ENCODE assay signal across 29 cellular contexts in genomic region chr1:157409927-157410326, GRCh38.
DNase-seq lines count a peak whose midpoint lies in the region; ATAC-seq, FAIRE-seq and TF ChIP-seq lines count a peak whose summit lies in the region.
"Had no signal": no experiment of that assay in that cellular context is flagged by ENCODE, and none has a peak within 500 bp of the region (broad histone marks: within the 10 kb centered on the region; RNA-seq: fewer than 3 reads in every experiment).

No MANE protein-coding gene starts in this region.

- no peak overlapping the region for H2BK5ac ChIP-seq in mesenchymal stem cell (ENCODE audit: low read depth, low read length, poor library complexity, severe bottlenecking)

- H3K4me2 ChIP-seq in K562 (ENCODE audit: insufficient read depth, low read length) (no peak overlapping the region), mesenchymal stem cell (ENCODE audit: low read length, poor library complexity, severe bottlenecking) (no peak overlapping the region)
- H3K4me2 ChIP-seq: BLaER1 had no signal

- no peaks in the 10 kb centered on the region for H3K36me3 Mint-ChIP-seq in MCF 10A (ENCODE audit: insufficient read depth, unreplicated experiment)
- H3K36me3 Mint-ChIP-seq: CD14-positive monocyte; CD4-positive, alpha-beta memory T cell; CD4-positive, CD25-positive, alpha-beta regulatory T cell; CD8-positive, alpha-beta memory T cell had no signal

- H3K4me3 ChIP-seq in K562 (no peak overlapping the region), colonic mucosa (no peak overlapping the region), esophagus muscularis mucosa (no peak overlapping the region), lung (no peak overlapping the region), mesenchymal stem cell (ENCODE audit: insufficient read depth in 1 of 2, low read depth in 1 of 2, low read length in 2 of 2) (no peak overlapping the region)
- H3K4me3 ChIP-seq: BLaER1, GM12878 had no signal

- no peak for FAIRE-seq in K562 (lab: Jason Lieb, UNC)
- FAIRE-seq: A204.1, GM12878, GM12892, GM19239 had no signal

- no peak overlapping the region for H2BK12ac ChIP-seq in mesenchymal stem cell (ENCODE audit: low read length in 2 of 2)

- no peak overlapping the region for H3K4me3 Mint-ChIP-seq in MCF 10A (ENCODE audit: unreplicated experiment)
- H3K4me3 Mint-ChIP-seq: CD14-positive monocyte; CD4-positive, alpha-beta memory T cell; CD4-positive, CD25-positive, alpha-beta regulatory T cell; CD8-positive, alpha-beta memory T cell had no signal

- H3K9me3 ChIP-seq in K562 (replicated peaks; ENCODE audit: control insufficient read depth, insufficient read depth, low read depth, low read length) (no peaks in the 10 kb centered on the region; the same call in 1 of the 2 replicates), colonic mucosa (no peaks in the 10 kb centered on the region), esophagus muscularis mucosa (no peaks in the 10 kb centered on the region), lung (ENCODE audit: control insufficient read depth in 2 of 2, insufficient read depth in 1 of 2, low read length in 1 of 2) (peaks cover 0 to 9% of the 10 kb centered on the region in 2 donors), mesenchymal stem cell (ENCODE audit: control insufficient read depth, low read length) (no peaks in the 10 kb centered on the region)
- H3K9me3 ChIP-seq: BE2C, BLaER1 had no signal

- ATAC-seq in K562, result no peak
- no peak for ATAC-seq in lung (ENCODE audit: insufficient read depth, low FRiP score)
- ATAC-seq: GM12878 had no signal

- in situ Hi-C loops in K562 (cut with MboI) (no loop called here), GM13977 (cut with MboI; ENCODE audit: low pct_unique_long_range_greater_than_20kb, low sequenced_read_pairs, unreplicated experiment) (no loop called here)

- no peak overlapping the region for H3K27ac Mint-ChIP-seq in MCF 10A (ENCODE audit: low read depth, unreplicated experiment)
- H3K27ac Mint-ChIP-seq: CD4-positive, alpha-beta memory T cell; CD4-positive, CD25-positive, alpha-beta regulatory T cell; CD8-positive, alpha-beta memory T cell had no signal

- intact Hi-C loops in K562 (cut with micrococcal nuclease) (no loop called here), colonic mucosa (cut with DNase I) (no loop called here), esophagus muscularis mucosa (cut with DNase I) (no loop called here), MCF 10A (cut with micrococcal nuclease) (no loop called here)

- H3K79me1 ChIP-seq in mesenchymal stem cell (replicated peaks; ENCODE audit: low read length, poor library complexity, severe bottlenecking), result no peaks in the 10 kb centered on the region

- H3K18ac ChIP-seq in mesenchymal stem cell (ENCODE audit: low read depth in 1 of 2, low read length in 2 of 2), result no peak overlapping the region

- no peak overlapping the region for H3K27ac ChIP-seq in K562 (ENCODE audit: extremely low read depth, low read depth, low read length)
- H3K27ac ChIP-seq in colonic mucosa, result no peak overlapping the region
- H3K27ac ChIP-seq in esophagus muscularis mucosa (replicated peaks in 1 of 4), result no peak overlapping the region
- H3K27ac ChIP-seq in lung (ENCODE audit: low read depth in 1 of 2, low read length in 1 of 2), result no peak overlapping the region
- H3K27ac ChIP-seq in mesenchymal stem cell (ENCODE audit: low read length, poor library complexity, severe bottlenecking), result no peak overlapping the region
- H3K27ac ChIP-seq: BLaER1 had no signal

- peaks cover 3 to 18% of the 10 kb centered on the region in 2 experiments; a peak in 4 of 5 replicates for H3K4me1 ChIP-seq in K562 (replicated peaks in 1 of 2; ENCODE audit: control insufficient read depth in 2 of 2, insufficient read depth in 2 of 2, low read length in 2 of 2)
- H3K4me1 ChIP-seq in colonic mucosa, result no peaks in the 10 kb centered on the region
- no peaks in the 10 kb centered on the region for H3K4me1 ChIP-seq in esophagus muscularis mucosa
- H3K4me1 ChIP-seq in lung (ENCODE audit: control insufficient read depth in 2 of 2, insufficient read depth in 2 of 2, low read length in 2 of 2), result no peaks in the 10 kb centered on the region
- H3K4me1 ChIP-seq in mesenchymal stem cell (ENCODE audit: control insufficient read depth, insufficient read depth, low read depth, low read length), result no peaks in the 10 kb centered on the region
- H3K4me1 ChIP-seq: BE2C had no signal

- TF ChIP-seq POLR2A in K562 (conservative IDR thresholded peaks at IDR 0.05), result no peak
- no peak for TF ChIP-seq POLR2A in esophagus muscularis mucosa (IDR thresholded peaks at IDR 0.05; ENCODE audit: low read depth)

- TF ChIP-seq EP300 in K562 (IDR thresholded peaks at IDR 0.05; ENCODE audit: low read length) (no peak), esophagus muscularis mucosa (IDR thresholded peaks at IDR 0.05) (no peak)

- H2AFZ ChIP-seq in K562 (ENCODE audit: low read depth, low read length) (0 out of 2 replicates have a peak overlapping the region, but pooled peaks have one; percentile 70), mesenchymal stem cell (ENCODE audit: low read depth, low read length) (no peak overlapping the region)

- no peaks in the 10 kb centered on the region for H3K79me2 ChIP-seq in K562 (ENCODE audit: control insufficient read depth, insufficient read depth, low read length)

- TF ChIP-seq RAD21 in K562 (CRISPR knock-in tag; conservative IDR thresholded peaks at IDR 0.05 in 1 of 2, IDR thresholded peaks at IDR 0.05 in 1 of 2), result no peak

- no peak overlapping the region for H3K23ac ChIP-seq in mesenchymal stem cell (ENCODE audit: low read length in 2 of 2)

- H3K9ac ChIP-seq in K562 (ENCODE audit: insufficient read depth in 1 of 2, low read depth in 2 of 2, low read length in 2 of 2) (no peak overlapping the region), colonic mucosa (ENCODE audit: low read depth in 2 of 2, low read length in 2 of 2) (no peak overlapping the region), mesenchymal stem cell (ENCODE audit: low read length) (no peak overlapping the region)
- H3K9ac ChIP-seq: BLaER1 had no signal

- no peak overlapping the region for H3K14ac ChIP-seq in mesenchymal stem cell (ENCODE audit: low read length in 2 of 2)

- H3K9me1 ChIP-seq in K562 (ENCODE audit: control insufficient read depth, insufficient read depth, low read length), result no peaks in the 10 kb centered on the region

- H4K91ac ChIP-seq in mesenchymal stem cell (ENCODE audit: low read length), result no peak overlapping the region

- DNase-seq in K562 (ENCODE audit: extremely low read depth in 1 of 4, low spot score in 3 of 4) (no peak), colonic mucosa (peak; percentile 13), esophagus muscularis mucosa (ENCODE audit: extremely low spot score) (peak; percentile 77), lung (ENCODE audit: low spot score) (peak; percentile 24), mesenchymal stem cell (no peak), MCF 10A (ENCODE audit: unreplicated experiment) (no peak), GM13977 (ENCODE audit: low spot score) (no peak), NCI-H510A (lab: John Stamatoyannopoulos, UW) (no peak)
- DNase-seq: 8988T; ACHN; BE2C; C1 segment of cervical spinal cord; CD4-positive, alpha-beta memory T cell; CD4-positive, CD25-positive, alpha-beta regulatory T cell; CD8-positive, alpha-beta memory T cell; COR-L47; DMS 273 treated with DMSO at 0.1 percent for 48 hours; DMS153; DMS53; DMS79; DND-41; EL; GDM1 had no signal

- no peak overlapping the region for H2BK120ac ChIP-seq in mesenchymal stem cell (ENCODE audit: low read depth, low read length)

- H2BK15ac ChIP-seq in mesenchymal stem cell (ENCODE audit: low read depth, poor library complexity, severe bottlenecking), result no peak overlapping the region

- no peaks in the 10 kb centered on the region for H4K20me1 ChIP-seq in K562 (replicated peaks; ENCODE audit: control insufficient read depth, insufficient read depth, low read length)
- H4K20me1 ChIP-seq: BLaER1 had no signal

- no peaks in the 10 kb centered on the region for H3K9me3 Mint-ChIP-seq in MCF 10A (ENCODE audit: unreplicated experiment)
- H3K9me3 Mint-ChIP-seq: CD4-positive, alpha-beta memory T cell; CD4-positive, CD25-positive, alpha-beta regulatory T cell; CD8-positive, alpha-beta memory T cell had no signal

- no peak for TF ChIP-seq CTCF in K562 (IDR thresholded peaks at IDR 0.05 in 2 of 3, conservative IDR thresholded peaks at IDR 0.05 in 1 of 3; ENCODE audit: insufficient read depth in 2 of 3, low read depth in 1 of 3, low read length in 3 of 3)
- no peak for TF ChIP-seq CTCF in colonic mucosa (IDR thresholded peaks at IDR 0.05)
- no peak for TF ChIP-seq CTCF in esophagus muscularis mucosa (IDR thresholded peaks at IDR 0.05)
- no peak for TF ChIP-seq CTCF in lung (IDR thresholded peaks at IDR 0.05; ENCODE audit: control extremely low read depth, extremely low read depth)
- TF ChIP-seq CTCF in MCF 10A (IDR thresholded peaks at IDR 0.05; ENCODE audit: unreplicated experiment), result no peak
- TF ChIP-seq CTCF in GM13977 (IDR thresholded peaks at IDR 0.05; ENCODE audit: extremely low read depth, insufficient read depth, missing control alignments), result no peak

- H3K4ac ChIP-seq in mesenchymal stem cell (ENCODE audit: low read depth in 1 of 2, low read length in 2 of 2), result no peak overlapping the region

- CTCF ChIA-PET in K562 (lab: Yijun Ruan, JAX; ENCODE audit: low intra/inter-chr PET ratio), result no interaction called here
- CTCF ChIA-PET in MCF 10A (lab: Yijun Ruan, JAX), result interaction anchor here (0.7 kb wide), 1 partner anchor 18 kb away, joined by 3 read pairs; no protein-coding TSS in a partner anchor

- no peaks in the 10 kb centered on the region for H3K36me3 ChIP-seq in K562 (ENCODE audit: control insufficient read depth, insufficient read depth, low read length)
- no peaks in the 10 kb centered on the region for H3K36me3 ChIP-seq in colonic mucosa
- H3K36me3 ChIP-seq in esophagus muscularis mucosa, result no peaks in the 10 kb centered on the region
- no peaks in the 10 kb centered on the region for H3K36me3 ChIP-seq in lung (ENCODE audit: control insufficient read depth in 2 of 2, insufficient read depth in 2 of 2, low read length in 2 of 2)
- H3K36me3 ChIP-seq in mesenchymal stem cell (ENCODE audit: control insufficient read depth in 1 of 2, insufficient read depth in 2 of 2, low read depth in 1 of 2, low read length in 2 of 2), result no peaks in the 10 kb centered on the region
- H3K36me3 ChIP-seq: BE2C, BLaER1 had no signal

- BruUV-seq in K562 (replicated peaks; lab: Mats Ljungman, UMichigan) (no TSS peak), MCF 10A (replicated peaks; lab: Mats Ljungman, UMichigan) (no TSS peak)

- 20% methylated on average over 6 of the region's 6 CpGs for WGBS in K562 (ENCODE audit: insufficient coverage, low coverage, missing lambda C conversion rate)
- WGBS in esophagus muscularis mucosa, result 71% methylated on average over 6 of the region's 6 CpGs
- WGBS in lung, 2 donors, result 85% methylated on average over 6 of the region's 6 CpGs
- WGBS in mesenchymal stem cell, result 81% methylated on average over 6 of the region's 6 CpGs

- peaks cover 3% of the 10 kb centered on the region for H3K4me1 Mint-ChIP-seq in MCF 10A (ENCODE audit: insufficient read depth, unreplicated experiment)
- H3K4me1 Mint-ChIP-seq: CD4-positive, alpha-beta memory T cell; CD4-positive, CD25-positive, alpha-beta regulatory T cell; CD8-positive, alpha-beta memory T cell had no signal

- H3K27me3 ChIP-seq in K562 (ENCODE audit: control insufficient read depth in 2 of 2, insufficient read depth in 2 of 2, low read length in 2 of 2) (peaks cover 4 to 5% of the 10 kb centered on the region in 2 experiments; a peak in 4 of 5 replicates), colonic mucosa (no peaks in the 10 kb centered on the region), esophagus muscularis mucosa (no peaks in the 10 kb centered on the region), lung (ENCODE audit: control insufficient read depth, insufficient read depth) (no peaks in the 10 kb centered on the region), mesenchymal stem cell (ENCODE audit: control insufficient read depth in 1 of 2, insufficient read depth in 1 of 2, low read length in 2 of 2) (peaks cover 3 to 47% of the 10 kb centered on the region in 2 experiments)
- H3K27me3 ChIP-seq: BE2C, BLaER1 had no signal

- H4K8ac ChIP-seq in mesenchymal stem cell (ENCODE audit: low read length), result no peak overlapping the region

- H3K27me3 Mint-ChIP-seq in MCF 10A (ENCODE audit: insufficient read depth, unreplicated experiment), result no peaks in the 10 kb centered on the region

- H2AK5ac ChIP-seq in mesenchymal stem cell (ENCODE audit: low read length, severe bottlenecking), result no peak overlapping the region

- POLR2A ChIA-PET in K562 (lab: Yijun Ruan, JAX) (no interaction called here), MCF 10A (lab: Yijun Ruan, JAX) (no interaction called here)

Comparison
In these comparisons a context has a peak if more than half of its experiments do, and no peak if none do; other contexts are left out.
1. DNase-seq: peak in colonic mucosa (single experiment), esophagus muscularis mucosa (single experiment) and lung (single experiment); none in K562 (0 of 4), mesenchymal stem cell (single experiment), MCF 10A (single experiment), GM13977 (single experiment) and NCI-H510A (single experiment).